ENCODE assay signal across 1 cellular context in genomic region chr17:40097931-40098845, GRCh38.
TF ChIP-seq lines count a peak whose summit lies in the region.

No MANE protein-coding gene starts in this region.

TF ChIP-seq in H1, 55 proteins besides CTCF, POLR2A, EP300 and RAD21:
- no peak for TF ChIP-seq EGR1 (IDR thresholded peaks at IDR 0.05; ENCODE audit: borderline replicate concordance, low read depth, low read length)
- TF ChIP-seq ZNF274 (IDR thresholded peaks at IDR 0.05; ENCODE audit: borderline replicate concordance, extremely low read depth, low read length) = no peak
- TF ChIP-seq SP2 (IDR thresholded peaks at IDR 0.05; ENCODE audit: low read length) = no peak
- TF ChIP-seq KDM1A (IDR thresholded peaks at IDR 0.05; ENCODE audit: borderline replicate concordance, low read length) = no peak
- no peak for TF ChIP-seq NANOG (IDR thresholded peaks at IDR 0.05; ENCODE audit: insufficient read depth, low read depth, low read length, poor library complexity, severe bottlenecking)
- TF ChIP-seq MAX (IDR thresholded peaks at IDR 0.05) = peak; percentile 38; the same call in 1 of the 2 replicates
- no peak for TF ChIP-seq ATF2 (IDR thresholded peaks at IDR 0.05; ENCODE audit: low read length)
- no peak for TF ChIP-seq TAF1 (IDR thresholded peaks at IDR 0.05; ENCODE audit: low read depth, low read length)
